ENCODE assay signal across 10 cellular contexts in genomic region chr16:2470603-2471015, GRCh38. TPM values are rescaled to one million over a fixed set of nuclear protein-coding genes. Genes with fewer than 3 reads are reported as not detected.
DNase-seq lines count a peak whose midpoint lies in the region; ATAC-seq, FAIRE-seq and TF ChIP-seq lines count a peak whose summit lies in the region.
"Had no signal": no experiment of that assay in that cellular context is flagged by ENCODE, and none has a peak within 500 bp of the region (broad histone marks: within the 10 kb centered on the region; RNA-seq: fewer than 3 reads in every experiment).

No MANE protein-coding gene starts in this region.

- dilution Hi-C loops in endothelial cell of umbilical vein (cut with MboI; ENCODE audit: extremely low pct_ligation_motif_present, low sequenced_read_pairs) = no loop called here

- peaks cover under 1% of the 10 kb centered on the region for H3K79me2 ChIP-seq in endothelial cell of umbilical vein (ENCODE audit: control insufficient read depth, insufficient read depth, low read length)

- H3K36me3 ChIP-seq in endothelial cell of umbilical vein (ENCODE audit: control insufficient read depth in 2 of 2, extremely low read depth in 1 of 2, insufficient read depth in 2 of 2, low read length in 2 of 2) (no peaks in the 10 kb centered on the region), right atrium auricular region (no peaks in the 10 kb centered on the region)
- H3K36me3 ChIP-seq: esophagus squamous epithelium had no signal

- no peak overlapping the region for H3K9ac ChIP-seq in endothelial cell of umbilical vein (replicated peaks; ENCODE audit: extremely low read depth, insufficient read depth, low read length)

- H4K20me1 ChIP-seq in endothelial cell of umbilical vein (replicated peaks; ENCODE audit: control insufficient read depth, extremely low read depth, insufficient read depth, low read length) = no peaks in the 10 kb centered on the region

- no peak overlapping the region for H3K4me2 ChIP-seq in endothelial cell of umbilical vein (ENCODE audit: insufficient read depth, low read length)

- peaks cover 10% of the 10 kb centered on the region for H3K4me1 ChIP-seq in endothelial cell of umbilical vein (ENCODE audit: control insufficient read depth, extremely low read depth, insufficient read depth, low read length)
- peaks cover 0 to 74% of the 10 kb centered on the region in 2 donors for H3K4me1 ChIP-seq in right atrium auricular region

- H3K9me3 ChIP-seq in endothelial cell of umbilical vein (replicated peaks; ENCODE audit: control insufficient read depth, insufficient read depth, low read length) (no peaks in the 10 kb centered on the region), right atrium auricular region (no peaks in the 10 kb centered on the region)
- H3K9me3 ChIP-seq: esophagus squamous epithelium, mucosa of descending colon had no signal

- no peak overlapping the region for H3K27ac ChIP-seq in endothelial cell of umbilical vein (ENCODE audit: insufficient read depth, low read depth, low read length)
- no peak overlapping the region for H3K27ac ChIP-seq in right atrium auricular region
- H3K27ac ChIP-seq: esophagus squamous epithelium had no signal

- CTCF ChIA-PET in endothelial cell of umbilical vein (lab: Charles Lee) = interaction anchor here (1.3 to 1.9 kb wide), 2 partner anchors 13 to 31 kb away, joined by 5 to 6 read pairs; no protein-coding TSS in a partner anchor

- TF ChIP-seq POLR2A in endothelial cell of umbilical vein (IDR thresholded peaks at IDR 0.05; ENCODE audit: low read depth, low read length) = no peak

- H3K27me3 ChIP-seq in endothelial cell of umbilical vein (ENCODE audit: control insufficient read depth in 2 of 2, insufficient read depth in 2 of 2, low read length in 2 of 2) = peaks cover 18 to 22% of the 10 kb centered on the region in 2 experiments
- peaks cover 2 to 6% of the 10 kb centered on the region in 2 donors for H3K27me3 ChIP-seq in right atrium auricular region

- intact Hi-C loops in endothelial cell of umbilical vein (cut with micrococcal nuclease) = no loop called here

- H2AFZ ChIP-seq in endothelial cell of umbilical vein (ENCODE audit: low read depth, low read length) = no peak overlapping the region

- ATAC-seq in HG03565 (IDR thresholded peaks at IDR 0.05; ENCODE audit: unreplicated experiment) = no peak
- no peak for ATAC-seq in HG02840 (IDR thresholded peaks at IDR 0.05; ENCODE audit: low FRiP score, unreplicated experiment)
- ATAC-seq: mucosa of descending colon had no signal

- TF ChIP-seq CTCF in endothelial cell of umbilical vein (IDR thresholded peaks at IDR 0.05; ENCODE audit: extremely low read depth in 1 of 2, insufficient read depth in 1 of 2, low read depth in 1 of 2, low read length in 2 of 2) (no peak), right atrium auricular region (IDR thresholded peaks at IDR 0.05) (no peak)

- POLR2A ChIA-PET in endothelial cell of umbilical vein (lab: Charles Lee) = no interaction called here

- no peak overlapping the region for H3K4me3 ChIP-seq in endothelial cell of umbilical vein (replicated peaks in 1 of 3; ENCODE audit: insufficient read depth in 1 of 3, low read depth in 1 of 3, low read length in 3 of 3)
- peak overlapping the region in 1 of 2 donors; percentile 47 for H3K4me3 ChIP-seq in right atrium auricular region
- H3K4me3 ChIP-seq: mucosa of descending colon had no signal

- FAIRE-seq in endothelial cell of umbilical vein (lab: Jason Lieb, UNC) = no peak

- peak; percentile 12 for DNase-seq in DMS153 (lab: John Stamatoyannopoulos, UW)
- DNase-seq in NCI-H1436 (lab: John Stamatoyannopoulos, UW) = peak; percentile 42
- DNase-seq in endothelial cell of umbilical vein (ENCODE audit: low read depth, low spot score) = no peak
- no peak for DNase-seq in right atrium auricular region (ENCODE audit: low spot score)
- DNase-seq: activated gamma-delta T cell, esophagus squamous epithelium, SW 1271 had no signal

- BruUV-seq in endothelial cell of umbilical vein (replicated peaks; lab: Mats Ljungman, UMichigan) = no TSS peak

- no peaks in the 10 kb centered on the region for H3K9me1 ChIP-seq in endothelial cell of umbilical vein (replicated peaks; ENCODE audit: control insufficient read depth, extremely low read depth, insufficient read depth, low read length)

TF ChIP-seq in endothelial cell of umbilical vein, 7 proteins besides CTCF, POLR2A, EP300 and RAD21:
- TF ChIP-seq EZH2 (IDR thresholded peaks at IDR 0.05; ENCODE audit: borderline replicate concordance, low read depth, low read length, severe bottlenecking) (peak; percentile 53), MYC (IDR thresholded peaks at IDR 0.05; ENCODE audit: low read depth, low read length) (no peak)

RNA-seq across cellular contexts. Expression of gene NTN3, which starts 0.5 kb away (rescaled TPM):
- total RNA-seq in endothelial cell of umbilical vein = 0.15 TPM in 1 of 2 replicates, not detected in the other
- not detected in 2 replicates for polyA plus RNA-seq in endothelial cell of umbilical vein
- polyA plus RNA-seq in endothelial cell of umbilical vein (2011; cell fraction: cytosol; rRNA removed) = 0.03 TPM in 1 of 2 replicates, not detected in the other
- polyA plus RNA-seq in endothelial cell of umbilical vein (2011; cell fraction: nucleus; rRNA removed) = not detected in 2 replicates
- polyA plus RNA-seq in endothelial cell of umbilical vein (2012) = not detected in 2 replicates
- polyA minus RNA-seq in endothelial cell of umbilical vein = not detected in 2 replicates
- polyA minus RNA-seq in endothelial cell of umbilical vein (2011; cell fraction: cytosol; rRNA and poly(A)+ RNA removed) = 0.82 TPM
- not detected in 2 replicates for polyA minus RNA-seq in endothelial cell of umbilical vein (2011; cell fraction: nucleus; rRNA and poly(A)+ RNA removed)
- under 1 TPM; 0.22 to 0.51 TPM for total RNA-seq in right atrium auricular region

RNA-seq across cellular contexts. Expression of gene TBC1D24, which starts 4.3 kb away (rescaled TPM):
- 17.3 and 22.8 TPM in 2 replicates for total RNA-seq in endothelial cell of umbilical vein
- polyA plus RNA-seq in endothelial cell of umbilical vein = 8.1 and 10.6 TPM in 2 replicates
- polyA plus RNA-seq in endothelial cell of umbilical vein (2011; cell fraction: cytosol; rRNA removed) = 4.8 and 7.3 TPM in 2 replicates
- 16.4 and 18.5 TPM in 2 replicates for polyA plus RNA-seq in endothelial cell of umbilical vein (2011; cell fraction: nucleus; rRNA removed)
- polyA plus RNA-seq in endothelial cell of umbilical vein (2012) = 7.8 and 8.1 TPM in 2 replicates
- 12.4 and 16.1 TPM in 2 replicates for polyA minus RNA-seq in endothelial cell of umbilical vein
- polyA minus RNA-seq in endothelial cell of umbilical vein (2011; cell fraction: cytosol; rRNA and poly(A)+ RNA removed) = 8.8 TPM
- 8.9 and 10.8 TPM in 2 replicates for polyA minus RNA-seq in endothelial cell of umbilical vein (2011; cell fraction: nucleus; rRNA and poly(A)+ RNA removed)
- 10 to 100 TPM in 1 of 2 donors, 1 to 10 TPM in 1; 9.6 to 10.5 TPM for total RNA-seq in right atrium auricular region

RNA-seq across cellular contexts. Expression of gene TEDC2, which starts 10.7 kb away (rescaled TPM):
- total RNA-seq in endothelial cell of umbilical vein (12.7 and 15.2 TPM in 2 replicates), right atrium auricular region (1 to 10 TPM in 1 of 2 donors, under 1 TPM in 1; 0.63 to 4.1 TPM)
- polyA plus RNA-seq in endothelial cell of umbilical vein = 7.6 and 8.8 TPM in 2 replicates
- polyA plus RNA-seq in endothelial cell of umbilical vein (2011; cell fraction: cytosol; rRNA removed) = 6.1 and 7.6 TPM in 2 replicates
- 19.6 and 23.0 TPM in 2 replicates for polyA plus RNA-seq in endothelial cell of umbilical vein (2011; cell fraction: nucleus; rRNA removed)
- polyA plus RNA-seq in endothelial cell of umbilical vein (2012) = 3.7 and 5.1 TPM in 2 replicates
- polyA minus RNA-seq in endothelial cell of umbilical vein = 2.0 and 2.8 TPM in 2 replicates
- 7.6 TPM for polyA minus RNA-seq in endothelial cell of umbilical vein (2011; cell fraction: cytosol; rRNA and poly(A)+ RNA removed)
- 3.3 and 4.5 TPM in 2 replicates for polyA minus RNA-seq in endothelial cell of umbilical vein (2011; cell fraction: nucleus; rRNA and poly(A)+ RNA removed)

RNA-seq across cellular contexts. Expression of gene CCNF, which starts 41.4 kb away (rescaled TPM):
- total RNA-seq in endothelial cell of umbilical vein (46.6 and 48.9 TPM in 2 replicates), right atrium auricular region (1 to 10 TPM; 1.4 to 1.7 TPM)
- polyA plus RNA-seq in endothelial cell of umbilical vein = 12.8 and 13.9 TPM in 2 replicates
- 15.5 and 16.8 TPM in 2 replicates for polyA plus RNA-seq in endothelial cell of umbilical vein (2011; cell fraction: cytosol; rRNA removed)
- 27.3 and 27.4 TPM in 2 replicates for polyA plus RNA-seq in endothelial cell of umbilical vein (2011; cell fraction: nucleus; rRNA removed)
- 15.0 and 20.9 TPM in 2 replicates for polyA plus RNA-seq in endothelial cell of umbilical vein (2012)
- polyA minus RNA-seq in endothelial cell of umbilical vein = 31.8 and 33.2 TPM in 2 replicates
- 56.3 TPM for polyA minus RNA-seq in endothelial cell of umbilical vein (2011; cell fraction: cytosol; rRNA and poly(A)+ RNA removed)
- polyA minus RNA-seq in endothelial cell of umbilical vein (2011; cell fraction: nucleus; rRNA and poly(A)+ RNA removed) = 20.6 and 25.0 TPM in 2 replicates

RNA-seq across cellular contexts. Expression of gene ATP6V0C, which starts 43.1 kb away (rescaled TPM):
- total RNA-seq in endothelial cell of umbilical vein (187 and 194 TPM in 2 replicates), right atrium auricular region (100 to 1,000 TPM in 1 of 2 donors, 10 to 100 TPM in 1; 63.7 to 107 TPM)
- 122 and 146 TPM in 2 replicates for polyA plus RNA-seq in endothelial cell of umbilical vein
- 82.0 and 82.5 TPM in 2 replicates for polyA plus RNA-seq in endothelial cell of umbilical vein (2011; cell fraction: cytosol; rRNA removed)
- 37.3 and 44.2 TPM in 2 replicates for polyA plus RNA-seq in endothelial cell of umbilical vein (2011; cell fraction: nucleus; rRNA removed)
- 209 and 256 TPM in 2 replicates for polyA plus RNA-seq in endothelial cell of umbilical vein (2012)
- polyA minus RNA-seq in endothelial cell of umbilical vein = 31.4 and 43.3 TPM in 2 replicates
- polyA minus RNA-seq in endothelial cell of umbilical vein (2011; cell fraction: cytosol; rRNA and poly(A)+ RNA removed) = 112 TPM
- polyA minus RNA-seq in endothelial cell of umbilical vein (2011; cell fraction: nucleus; rRNA and poly(A)+ RNA removed) = 19.4 and 31.2 TPM in 2 replicates

Comparison
In these comparisons a context has a peak if more than half of its experiments do, and no peak if none do; other contexts are left out.
1. DNase-seq: peak in DMS153 (single experiment) and NCI-H1436 (single experiment); none in endothelial cell of umbilical vein (single experiment) and right atrium auricular region (single experiment).